In the genomic region with DNA sequence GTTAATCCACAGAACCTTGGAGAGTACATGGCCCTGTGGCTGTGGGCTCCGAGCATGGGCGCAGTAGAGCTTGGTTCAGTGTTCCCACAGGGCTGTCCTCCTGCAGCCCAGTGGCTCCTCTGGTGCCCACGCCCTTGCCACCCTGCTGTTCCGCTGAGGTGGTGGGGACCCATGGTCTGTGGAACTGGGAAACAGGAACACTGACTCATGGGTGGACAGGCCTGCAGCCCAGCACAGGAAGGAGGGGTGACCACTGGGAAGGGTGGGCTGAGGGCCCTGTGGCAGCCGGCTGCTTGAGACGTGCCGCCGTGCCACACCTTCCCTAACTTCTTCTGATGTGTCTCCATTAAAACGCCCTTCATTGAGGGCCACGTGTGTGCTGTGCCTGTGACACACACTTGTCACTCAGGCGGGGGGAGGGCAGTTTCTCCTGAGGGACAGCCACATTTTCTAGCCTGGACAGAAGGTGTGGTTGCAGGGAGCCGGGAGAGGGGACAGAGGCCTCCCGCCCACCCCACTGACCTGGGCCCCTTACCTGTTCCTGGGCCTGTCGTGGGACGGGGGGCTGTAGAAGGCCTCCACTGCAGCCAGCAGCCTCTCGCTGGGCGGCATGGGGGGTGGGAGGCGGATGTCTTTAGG, we compare ENCODE assay signal across 19 cellular contexts. TPM values are rescaled to one million over a fixed set of nuclear protein-coding genes. Genes with fewer than 3 reads are reported as not detected.
DNase-seq lines count a peak whose midpoint lies in the region; ATAC-seq and TF ChIP-seq lines count a peak whose summit lies in the region.
"Had no signal": no experiment of that assay in that cellular context is flagged by ENCODE, and none has a peak within 500 bp of the region (broad histone marks: within the 10 kb centered on the region; RNA-seq: fewer than 3 reads in every experiment).

No MANE protein-coding gene starts in this region.

- no peaks in the 10 kb centered on the region for H3K4me1 Mint-ChIP-seq in nephron progenitor cell

- no peak for DNase-seq in cardiac muscle cell (ENCODE audit: low read depth in 1 of 2, low spot score in 1 of 2)
- DNase-seq in left ventricle myocardium superior: no peak
- no peak for DNase-seq in RWPE1 (ENCODE audit: low spot score)
- no peak for DNase-seq in nephron progenitor cell
- no peak for DNase-seq in SW480 (ENCODE audit: low spot score)
- no peak for DNase-seq in upper lobe of left lung
- DNase-seq: BE2C, DMS53, GDM1, GOT3, MG63, NCI-H1417, NCI-H1694 treated with DMSO at 0.1 percent for 48 hours, NCI-H2081 treated with DMSO at 0.1 percent for 48 hours, NCI-H2171 treated with DMSO at 0.1 percent for 48 hours, NCI-H524 treated with DMSO at 0.1 percent for 48 hours, SHP77 had no signal

- H3K9me3 ChIP-seq in cardiac muscle cell (ENCODE audit: low read depth) (no peaks in the 10 kb centered on the region), upper lobe of left lung (no peaks in the 10 kb centered on the region)
- H3K9me3 ChIP-seq: BE2C, MG63 had no signal

- POLR2A ChIA-PET in RWPE1 (lab: Yijun Ruan, JAX; ENCODE audit: low non-redundant PET): no interaction called here

- H3K27ac ChIP-seq in cardiac muscle cell: peak overlapping the region; percentile 48
- peak overlapping the region; percentile 36 for H3K27ac ChIP-seq in RWPE1
- no peak overlapping the region for H3K27ac ChIP-seq in upper lobe of left lung

- no peaks in the 10 kb centered on the region for H3K27me3 ChIP-seq in cardiac muscle cell
- no peaks in the 10 kb centered on the region for H3K27me3 ChIP-seq in upper lobe of left lung
- H3K27me3 ChIP-seq: BE2C, MG63 had no signal

- H3K36me3 Mint-ChIP-seq in nephron progenitor cell (ENCODE audit: low read depth): peaks cover 33% of the 10 kb centered on the region

- TF ChIP-seq POLR2A in upper lobe of left lung (IDR thresholded peaks at IDR 0.05): no peak

- no peak for TF ChIP-seq CTCF in cardiac muscle cell (IDR thresholded peaks at IDR 0.05; ENCODE audit: low read depth, low read length)
- TF ChIP-seq CTCF in RWPE1 (conservative IDR thresholded peaks at IDR 0.05; ENCODE audit: low read depth): no peak
- no peak for TF ChIP-seq CTCF in nephron progenitor cell (IDR thresholded peaks at IDR 0.05)
- TF ChIP-seq CTCF in upper lobe of left lung (IDR thresholded peaks at IDR 0.05): no peak

- no peaks in the 10 kb centered on the region for H3K4me1 ChIP-seq in cardiac muscle cell (ENCODE audit: low read depth)
- H3K4me1 ChIP-seq in upper lobe of left lung: no peaks in the 10 kb centered on the region
- H3K4me1 ChIP-seq: BE2C had no signal

- WGBS in upper lobe of left lung, 2 donors: 90 to 93% methylated on average over 11 to 18 of the region's 18 CpGs

- H3K4me3 ChIP-seq in cardiac muscle cell (no peak overlapping the region), upper lobe of left lung (no peak overlapping the region)
- H3K4me3 ChIP-seq: MG63 had no signal

- H3K9me3 Mint-ChIP-seq in nephron progenitor cell: no peaks in the 10 kb centered on the region

- no peak for TF ChIP-seq EP300 in upper lobe of left lung (IDR thresholded peaks at IDR 0.05)

- no peak overlapping the region for H3K4me3 Mint-ChIP-seq in nephron progenitor cell

- ATAC-seq in left ventricle myocardium superior (no peak), GM18909 (IDR thresholded peaks at IDR 0.05; ENCODE audit: poor library complexity, unreplicated experiment) (no peak), upper lobe of left lung (ENCODE audit: low FRiP score in 2 of 2) (no peak)

- CTCF ChIA-PET in RWPE1 (lab: Yijun Ruan, JAX): no interaction called here

- peak overlapping the region; percentile 54 for H3K27ac Mint-ChIP-seq in nephron progenitor cell

- peaks cover 2% of the 10 kb centered on the region for H3K27me3 Mint-ChIP-seq in nephron progenitor cell (ENCODE audit: low read depth, poor library complexity)

- peaks cover 71% of the 10 kb centered on the region for H3K36me3 ChIP-seq in cardiac muscle cell
- peaks cover 63 to 99% (median 87%) of the 10 kb centered on the region in 4 donors for H3K36me3 ChIP-seq in upper lobe of left lung

- intact Hi-C loops in left ventricle myocardium superior (cut with micrococcal nuclease): no loop called here

RNA-seq across cellular contexts. Expression of gene CHERP, which starts 21.1 kb away (rescaled TPM):
- total RNA-seq in cardiac muscle cell: 11.7 and 27.2 TPM in 2 replicates
- 60.0 and 76.3 TPM in 2 replicates for polyA plus RNA-seq in cardiac muscle cell
- 19.1 TPM for total RNA-seq in left ventricle myocardium superior
- 10 to 100 TPM; 10.8 to 38.6 (median 22.0) TPM for total RNA-seq in upper lobe of left lung

RNA-seq across cellular contexts. Expression of gene C19orf44, which starts 24.9 kb away (rescaled TPM):
- total RNA-seq in cardiac muscle cell: 5.8 and 9.2 TPM in 2 replicates
- polyA plus RNA-seq in cardiac muscle cell: 5.1 and 7.6 TPM in 2 replicates
- total RNA-seq in left ventricle myocardium superior: 4.3 TPM
- 10 to 100 TPM in 1 of 6 donors, 1 to 10 TPM in 5; 4.3 to 26.2 (median 5.7) TPM for total RNA-seq in upper lobe of left lung

RNA-seq across cellular contexts. Expression of gene CALR3, which starts 25.1 kb away (rescaled TPM):
- total RNA-seq in cardiac muscle cell: not detected in 2 replicates
- polyA plus RNA-seq in cardiac muscle cell: not detected in 2 replicates
- not detected for total RNA-seq in left ventricle myocardium superior
- total RNA-seq in upper lobe of left lung: not detected
- total RNA-seq: LHCN-M2 had no signal

RNA-seq across cellular contexts. Expression of gene EPS15L1, which starts 49.3 kb away (rescaled TPM):
- 22.4 and 37.8 TPM in 2 replicates for total RNA-seq in cardiac muscle cell
- polyA plus RNA-seq in cardiac muscle cell: 38.8 and 42.6 TPM in 2 replicates
- total RNA-seq in left ventricle myocardium superior: 81.2 TPM
- total RNA-seq in upper lobe of left lung: 10 to 100 TPM; 18.2 to 62.9 (median 33.2) TPM

RNA-seq across cellular contexts. Expression of gene SLC35E1, which starts 51.1 kb away (rescaled TPM):
- total RNA-seq in cardiac muscle cell (22.5 and 25.3 TPM in 2 replicates), left ventricle myocardium superior (22.9 TPM), upper lobe of left lung (10 to 100 TPM; 48.5 to 60.8 (median 53.2) TPM)
- 29.7 and 35.5 TPM in 2 replicates for polyA plus RNA-seq in cardiac muscle cell

Comparison
In these comparisons a context has a peak if more than half of its experiments do, and no peak if none do; other contexts are left out.
1. H3K27ac ChIP-seq: peak in cardiac muscle cell (single experiment) and RWPE1 (single experiment); none in upper lobe of left lung (0 of 4).